Comparison of ENCODE assay signal across 1 cellular context in genomic region chr19:55166530-55167268, GRCh38.
TF ChIP-seq lines count a peak whose summit lies in the region.

TSS of gene DNAAF3 (minus strand) at chr19:55166613. CDS start at chr19:55166413, 200 bp downstream.

TF ChIP-seq in HepG2, 621 proteins besides CTCF, POLR2A, EP300 and RAD21 (continued from another document and continues in another):
- TF ChIP-seq ZNF432 (CRISPR knock-in tag; IDR thresholded peaks at IDR 0.05; ENCODE audit: borderline replicate concordance) (no peak), ZNF629 (CRISPR knock-in tag; conservative IDR thresholded peaks at IDR 0.05) (no peak), ZNF710 (CRISPR knock-in tag; IDR thresholded peaks at IDR 0.05; ENCODE audit: borderline replicate concordance) (no peak), AKAP8 (CRISPR knock-in tag; IDR thresholded peaks at IDR 0.05) (no peak), HNRNPL (IDR thresholded peaks at IDR 0.05; ENCODE audit: low read depth, low read length) (no peak), ZNF333 (CRISPR knock-in tag; IDR thresholded peaks at IDR 0.05; ENCODE audit: borderline replicate concordance) (no peak), ZNF362 (CRISPR knock-in tag; IDR thresholded peaks at IDR 0.05; ENCODE audit: borderline replicate concordance) (no peak), NFE2L1 (CRISPR knock-in tag; IDR thresholded peaks at IDR 0.05; ENCODE audit: borderline replicate concordance) (no peak), E2F5 (CRISPR knock-in tag; conservative IDR thresholded peaks at IDR 0.05) (no peak), REST (IDR thresholded peaks at IDR 0.05; ENCODE audit: borderline replicate concordance in 1 of 2, low read depth in 1 of 2, low read length in 2 of 2) (no peak), HES4 (CRISPR knock-in tag; IDR thresholded peaks at IDR 0.05; ENCODE audit: borderline replicate concordance) (no peak), ZNF775 (CRISPR knock-in tag; IDR thresholded peaks at IDR 0.05; ENCODE audit: borderline replicate concordance) (no peak), U2AF2 (IDR thresholded peaks at IDR 0.05; ENCODE audit: low read depth, low read length) (peak; percentile 99), BCLAF1 (IDR thresholded peaks at IDR 0.05) (no peak), FOXO1 (CRISPR knock-in tag; IDR thresholded peaks at IDR 0.05) (no peak), STAT5B (CRISPR knock-in tag; IDR thresholded peaks at IDR 0.05) (no peak), ZNF589 (CRISPR knock-in tag; conservative IDR thresholded peaks at IDR 0.05) (no peak), SP2 (CRISPR knock-in tag; IDR thresholded peaks at IDR 0.05) (peak; percentile 94), ZNF839 (CRISPR knock-in tag; IDR thresholded peaks at IDR 0.05; ENCODE audit: borderline replicate concordance) (no peak), FOXO4 (CRISPR knock-in tag; conservative IDR thresholded peaks at IDR 0.05) (no peak), ZNF572 (CRISPR knock-in tag; IDR thresholded peaks at IDR 0.05) (no peak), MYPOP (CRISPR knock-in tag; IDR thresholded peaks at IDR 0.05) (peak; percentile 63), MTF2 (CRISPR knock-in tag; IDR thresholded peaks at IDR 0.05; ENCODE audit: borderline replicate concordance) (no peak), GLMP (CRISPR knock-in tag; IDR thresholded peaks at IDR 0.05; ENCODE audit: borderline replicate concordance) (no peak), NFE2L2 (IDR thresholded peaks at IDR 0.05; ENCODE audit: low read length) (no peak), ZNF354B (CRISPR knock-in tag; IDR thresholded peaks at IDR 0.05) (no peak), HNRNPLL (IDR thresholded peaks at IDR 0.05; ENCODE audit: low read depth, low read length, poor library complexity, severe bottlenecking) (peak; percentile 83), MYNN (CRISPR knock-in tag; IDR thresholded peaks at IDR 0.05; ENCODE audit: low read depth) (no peak), CBX5 (CRISPR knock-in tag; IDR thresholded peaks at IDR 0.05; ENCODE audit: borderline replicate concordance) (peak; percentile 40; the same call in 1 of the 2 replicates), ZFP37 (CRISPR knock-in tag; IDR thresholded peaks at IDR 0.05; ENCODE audit: borderline replicate concordance) (no peak), FOXC1 (CRISPR knock-in tag; IDR thresholded peaks at IDR 0.05; ENCODE audit: borderline replicate concordance) (no peak), ZNF263 (CRISPR knock-in tag; IDR thresholded peaks at IDR 0.05) (no peak), NFAT5 (CRISPR knock-in tag; IDR thresholded peaks at IDR 0.05) (no peak), THAP11 (CRISPR knock-in tag; IDR thresholded peaks at IDR 0.05) (peak; percentile 48; the same call in 1 of the 2 replicates), XRCC5 (optimal IDR thresholded peaks at IDR 0.05; ENCODE audit: low read length) (peak; percentile 13), ZNF615 (CRISPR knock-in tag; IDR thresholded peaks at IDR 0.05; ENCODE audit: borderline replicate concordance) (no peak)
